In genomic region chr17:39740357-39741111, GRCh38 we compare ENCODE assay signal across 8 cellular contexts. TPM values are rescaled to one million over a fixed set of nuclear protein-coding genes. Genes with fewer than 3 reads are reported as not detected.
DNase-seq lines count a peak whose midpoint lies in the region; ATAC-seq and TF ChIP-seq lines count a peak whose summit lies in the region.
"Had no signal": no experiment of that assay in that cellular context is flagged by ENCODE, and none has a peak within 500 bp of the region (broad histone marks: within the 10 kb centered on the region; RNA-seq: fewer than 3 reads in every experiment).

No MANE protein-coding gene starts in this region.

- peak; percentile 92 for DNase-seq in H7
- peak in 1 of 3 donors; percentile 56 for DNase-seq in Peyer's patch
- DNase-seq in sciatic nerve (ENCODE audit: low spot score), result no peak
- no peak for DNase-seq in epidermal melanocyte (ENCODE audit: insufficient read length, low spot score)
- DNase-seq in SKM-1 treated with dmso at 0.1 percent for 144 hours (lab: John Stamatoyannopoulos, UW; ENCODE audit: unreplicated experiment), result no peak
- DNase-seq: cortex of kidney had no signal

- H3K4me3 ChIP-seq in H7 (ENCODE audit: insufficient read depth, low read depth, low read length) (peak overlapping the region; percentile 80), Peyer's patch (peak overlapping the region in 2 of 4 donors; percentile 63 to 66), gastroesophageal sphincter (no peak overlapping the region)

- no peak for TF ChIP-seq CTCF in Peyer's patch (IDR thresholded peaks at IDR 0.05)
- TF ChIP-seq CTCF in gastroesophageal sphincter (IDR thresholded peaks at IDR 0.05), result no peak

- peaks cover 23% of the 10 kb centered on the region for H3K36me3 ChIP-seq in H7 (replicated peaks; ENCODE audit: control insufficient read depth, insufficient read depth, low read length)
- peaks cover 0 to 34% (median 0%) of the 10 kb centered on the region in 3 donors for H3K36me3 ChIP-seq in Peyer's patch
- H3K36me3 ChIP-seq in gastroesophageal sphincter, result no peaks in the 10 kb centered on the region

- ATAC-seq in gastroesophageal sphincter, result peak; percentile 16
- ATAC-seq in sciatic nerve, result peak; percentile 18
- no peak for ATAC-seq in HG02938 (IDR thresholded peaks at IDR 0.05; ENCODE audit: unreplicated experiment)

- H3K27ac ChIP-seq in Peyer's patch, result peak overlapping the region in 3 of 4 donors; percentile 69 to 90 (median 86)
- H3K27ac ChIP-seq in gastroesophageal sphincter, result no peak overlapping the region

- intact Hi-C loops in sciatic nerve (cut with DNase I), result no loop called here

- TF ChIP-seq POLR2A in Peyer's patch (IDR thresholded peaks at IDR 0.05) (no peak), gastroesophageal sphincter (IDR thresholded peaks at IDR 0.05) (no peak)

- TF ChIP-seq EP300 in gastroesophageal sphincter (IDR thresholded peaks at IDR 0.05), result no peak

- WGBS in gastroesophageal sphincter (ENCODE audit: low coverage in 1 of 2), 2 donors, result 32% methylated on average over 4 of the region's 16 CpGs; no CpG with 5 or more reads in 1 of the 2 donors

- H3K9me3 ChIP-seq in Peyer's patch, result no peaks in the 10 kb centered on the region
- no peaks in the 10 kb centered on the region for H3K9me3 ChIP-seq in gastroesophageal sphincter

- H3K4me1 ChIP-seq in Peyer's patch (peaks cover 0 to 34% (median 15%) of the 10 kb centered on the region in 4 donors), gastroesophageal sphincter (peaks cover 0 to 34% (median 23%) of the 10 kb centered on the region in 3 donors)

- H3K27me3 ChIP-seq in H7 (ENCODE audit: control insufficient read depth, insufficient read depth, low read length) (no peaks in the 10 kb centered on the region), Peyer's patch (no peaks in the 10 kb centered on the region), gastroesophageal sphincter (peaks cover 99% of the 10 kb centered on the region)

RNA-seq across cellular contexts. Expression of gene GRB7, which starts 2.8 kb away (rescaled TPM):
- total RNA-seq in H7 (2014; rRNA removed; shearing (Covaris generic)), result 34.3 and 61.6 TPM in 2 replicates
- 10 to 100 TPM; 14.0 to 64.0 (median 26.3) TPM for total RNA-seq in Peyer's patch
- 1 to 10 TPM in 1 of 4 donors, under 1 TPM in 1, not detected in 2; 0.85 to 5.8 TPM for total RNA-seq in gastroesophageal sphincter
- 1.6 TPM for total RNA-seq in sciatic nerve

RNA-seq across cellular contexts. Expression of gene MIEN1, which starts 10.2 kb away (rescaled TPM):
- 47.7 and 56.1 TPM in 2 replicates for total RNA-seq in H7 (2014; rRNA removed; shearing (Covaris generic))
- total RNA-seq in Peyer's patch (10 to 100 TPM; 44.6 to 74.9 (median 57.9) TPM), gastroesophageal sphincter (10 to 100 TPM; 39.4 to 72.4 (median 45.2) TPM), sciatic nerve (18.5 TPM)

RNA-seq across cellular contexts. Expression of gene ERBB2, which starts 40.7 kb away (rescaled TPM):
- 186 and 207 TPM in 2 replicates for total RNA-seq in H7 (2014; rRNA removed; shearing (Covaris generic))
- total RNA-seq in Peyer's patch (100 to 1,000 TPM; 104 to 339 (median 247) TPM), gastroesophageal sphincter (10 to 100 TPM; 43.3 to 60.8 (median 48.2) TPM), sciatic nerve (131 TPM)

RNA-seq across cellular contexts. Expression of gene PGAP3, which starts 52.7 kb away (rescaled TPM):
- total RNA-seq in H7 (2014; rRNA removed; shearing (Covaris generic)), result 15.9 and 17.6 TPM in 2 replicates
- total RNA-seq in Peyer's patch, result 10 to 100 TPM; 15.7 to 72.3 (median 65.1) TPM
- 10 to 100 TPM in 3 of 4 donors, 1 to 10 TPM in 1; 9.9 to 13.6 (median 11.1) TPM for total RNA-seq in gastroesophageal sphincter
- total RNA-seq in sciatic nerve, result 16.0 TPM

Comparison
In these comparisons a context has a peak if more than half of its experiments do, and no peak if none do; other contexts are left out.
1. H3K27ac ChIP-seq: peak in Peyer's patch (3 of 4); none in gastroesophageal sphincter (0 of 4).